ENCODE assay signal across 33 cellular contexts in the genomic region with DNA sequence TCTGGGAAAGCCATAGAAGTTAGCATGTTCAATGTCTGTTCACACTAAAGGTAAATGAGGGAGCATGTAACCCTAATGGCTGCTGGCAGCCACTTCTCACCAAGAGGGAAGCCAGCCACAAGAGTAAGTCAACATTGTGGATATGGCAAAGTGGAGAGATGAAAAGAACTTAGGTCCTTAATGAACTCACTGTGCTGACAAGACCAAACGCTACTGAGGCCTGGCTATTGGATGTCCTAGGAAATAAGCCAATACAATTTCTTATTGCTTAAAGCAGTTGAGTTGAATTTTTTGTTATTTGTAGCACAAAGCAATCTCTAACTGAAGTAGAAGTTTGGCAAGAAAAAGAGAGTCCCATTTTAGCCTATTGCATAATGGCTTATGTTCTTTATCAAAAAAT. TPM values are rescaled to one million over a fixed set of nuclear protein-coding genes. Genes with fewer than 3 reads are reported as not detected.
"Had no signal": no experiment of that assay in that cellular context is flagged by ENCODE, and none has a peak within 500 bp of the region (broad histone marks: within the 10 kb centered on the region; RNA-seq: fewer than 3 reads in every experiment).

No MANE protein-coding gene starts in this region.

- H3K27me3 Mint-ChIP-seq: activated B cell treated with CpG ODN at 0.5 μM for 24 hours; activated naive CD4-positive, alpha-beta T cell treated with anti-CD3 and anti-CD28 coated beads, Interleukin-2, amount 50 U/mL, for 24 hours; activated naive CD8-positive, alpha-beta T cell treated with anti-CD3 and anti-CD28 coated beads for 36 hours; activated naive CD8-positive, alpha-beta T cell treated with anti-CD3 and anti-CD28 coated beads, Interleukin-2, amount 50 U/mL, for 24 hours; activated T-helper 17 cell treated with anti-CD3 and anti-CD28 coated beads, Interleukin-2, amount 50 U/mL, for 72 hours; T-helper 17 cell had no signal

- H3K27ac Mint-ChIP-seq: activated B cell treated with CpG ODN at 0.5 μM for 24 hours; activated CD8-positive, alpha-beta T cell treated with anti-CD3 and anti-CD28 coated beads for 36 hours; activated naive CD4-positive, alpha-beta T cell treated with anti-CD3 and anti-CD28 coated beads for 36 hours; activated naive CD4-positive, alpha-beta T cell treated with anti-CD3 and anti-CD28 coated beads, Interleukin-2, amount 50 U/mL, for 24 hours; activated naive CD8-positive, alpha-beta T cell treated with anti-CD3 and anti-CD28 coated beads for 36 hours; activated naive CD8-positive, alpha-beta T cell treated with anti-CD3 and anti-CD28 coated beads, Interleukin-2, amount 50 U/mL, for 24 hours; activated T-helper 17 cell treated with anti-CD3 and anti-CD28 coated beads, Interleukin-2, amount 50 U/mL, for 72 hours; T-helper 17 cell; T-helper 2 cell treated with Interferon-gamma antibody and Interleukin-4, amounts not matched to agents 5 μg/mL and 100 μg/mL, for 36 hours had no signal

- H3K4me3 Mint-ChIP-seq: activated B cell treated with CpG ODN at 0.5 μM for 24 hours; activated CD8-positive, alpha-beta T cell treated with anti-CD3 and anti-CD28 coated beads for 36 hours; activated naive CD4-positive, alpha-beta T cell treated with anti-CD3 and anti-CD28 coated beads for 36 hours; activated naive CD4-positive, alpha-beta T cell treated with anti-CD3 and anti-CD28 coated beads, Interleukin-2, amount 50 U/mL, for 24 hours; activated naive CD8-positive, alpha-beta T cell treated with anti-CD3 and anti-CD28 coated beads for 36 hours; activated naive CD8-positive, alpha-beta T cell treated with anti-CD3 and anti-CD28 coated beads, Interleukin-2, amount 50 U/mL, for 24 hours; activated T-cell treated with anti-CD3 and anti-CD28 coated beads, Interleukin-2, amount 50 U/mL, for 4 hours; activated T-helper 17 cell treated with anti-CD3 and anti-CD28 coated beads, Interleukin-2, amount 50 U/mL, for 72 hours; T-helper 17 cell; T-helper 2 cell treated with Interferon-gamma antibody and Interleukin-4, amounts not matched to agents 5 μg/mL and 100 μg/mL, for 36 hours had no signal

- H3K36me3 ChIP-seq: adrenal gland, brain microvascular endothelial cell, colonic mucosa, esophagus squamous epithelium, WERI-Rb-1 had no signal

- H3K27me3 ChIP-seq: adrenal gland, brain microvascular endothelial cell, colonic mucosa had no signal

- ATAC-seq: activated CD4-positive, CD25-positive, alpha-beta regulatory T cell treated with anti-CD3 and anti-CD28 coated beads, Interleukin-2, amount 50 U/mL, for 24 hours; activated CD8-positive, alpha-beta T cell treated with anti-CD3 and anti-CD28 coated beads for 36 hours; activated naive CD8-positive, alpha-beta T cell treated with anti-CD3 and anti-CD28 coated beads, Interleukin-2, amount 50 U/mL, for 24 hours; activated T-cell treated with anti-CD3 and anti-CD28 coated beads, Interleukin-2, amount 50 U/mL, for 4 hours; activated T-helper 17 cell treated with anti-CD3 and anti-CD28 coated beads, Interleukin-2, amount 50 U/mL, for 72 hours; T-helper 17 cell had no signal

- DNase-seq: activated B cell treated with CpG ODN at 0.5 μM for 24 hours; activated CD4-positive, alpha-beta T cell treated with anti-CD3 and anti-CD28 coated beads for 48 hours; activated CD4-positive, alpha-beta T cell treated with anti-CD3 and anti-CD28 coated beads, Interleukin-2, amount 50 U/mL, for 1 hour; activated CD4-positive, alpha-beta T cell treated with anti-CD3 and anti-CD28 coated beads, Interleukin-2, amount 50 U/mL, for 48 hours; activated CD8-positive, alpha-beta memory T cell treated with anti-CD3 and anti-CD28 coated beads for 24 hours; activated CD8-positive, alpha-beta T cell treated with anti-CD3 and anti-CD28 coated beads for 36 hours; activated effector memory CD4-positive, alpha-beta T cell treated with anti-CD3 and anti-CD28 coated beads, Interleukin-2, amount 50 U/mL, for 16 hours; activated naive CD4-positive, alpha-beta T cell treated with anti-CD3 and anti-CD28 coated beads for 36 hours; activated naive CD8-positive, alpha-beta T cell treated with anti-CD3 and anti-CD28 coated beads for 36 hours; activated naive CD8-positive, alpha-beta T cell treated with anti-CD3 and anti-CD28 coated beads, Interleukin-2, amount 50 U/mL, for 24 hours; activated T-cell treated with anti-CD3 and anti-CD28 coated beads, Interleukin-2, amount 50 U/mL, for 4 hours; adrenal gland; amygdala; brain microvascular endothelial cell; caudate nucleus; cerebellar nuclear complex; colonic mucosa; effector CD8-positive, alpha-beta T cell; esophagus squamous epithelium; foreskin fibroblast; glutamatergic neuron; T-helper 1 cell; T-helper 17 cell; T1000; WERI-Rb-1 had no signal

- H3K36me3 Mint-ChIP-seq: activated naive CD4-positive, alpha-beta T cell treated with anti-CD3 and anti-CD28 coated beads, Interleukin-2, amount 50 U/mL, for 24 hours; activated naive CD8-positive, alpha-beta T cell treated with anti-CD3 and anti-CD28 coated beads for 36 hours had no signal

- H3K9me3 ChIP-seq: adrenal gland, colonic mucosa, esophagus squamous epithelium had no signal

- H3K27ac ChIP-seq: adrenal gland, brain microvascular endothelial cell, colonic mucosa, epithelial cell of prostate, esophagus squamous epithelium, WERI-Rb-1 had no signal

- H3K4me3 ChIP-seq: adrenal gland, colonic mucosa, esophagus squamous epithelium had no signal

- H3K9me3 Mint-ChIP-seq: activated CD8-positive, alpha-beta T cell treated with anti-CD3 and anti-CD28 coated beads for 36 hours; activated naive CD4-positive, alpha-beta T cell treated with anti-CD3 and anti-CD28 coated beads for 36 hours; activated naive CD4-positive, alpha-beta T cell treated with anti-CD3 and anti-CD28 coated beads, Interleukin-2, amount 50 U/mL, for 24 hours had no signal

RNA-seq across cellular contexts. Expression of a gene that starts 6.8 kb away (rescaled TPM):
- total RNA-seq: esophagus squamous epithelium, frontal cortex had no signal

RNA-seq across cellular contexts. Expression of a gene that starts 56.1 kb away (rescaled TPM):
- total RNA-seq: activated B cell treated with CpG ODN at 0.5 μM for 24 hours; activated CD8-positive, alpha-beta T cell treated with anti-CD3 and anti-CD28 coated beads for 36 hours; activated naive CD4-positive, alpha-beta T cell treated with anti-CD3 and anti-CD28 coated beads for 36 hours; activated naive CD8-positive, alpha-beta T cell treated with anti-CD3 and anti-CD28 coated beads for 36 hours; activated T-cell treated with anti-CD3 and anti-CD28 coated beads, Interleukin-2, amount 50 U/mL, for 4 hours; activated T-helper 17 cell treated with anti-CD3 and anti-CD28 coated beads, Interleukin-2, amount 50 U/mL, for 72 hours; bronchial epithelial cell; endothelial cell of umbilical vein; esophagus squamous epithelium; T-helper 17 cell had no signal
